In the genomic region with DNA sequence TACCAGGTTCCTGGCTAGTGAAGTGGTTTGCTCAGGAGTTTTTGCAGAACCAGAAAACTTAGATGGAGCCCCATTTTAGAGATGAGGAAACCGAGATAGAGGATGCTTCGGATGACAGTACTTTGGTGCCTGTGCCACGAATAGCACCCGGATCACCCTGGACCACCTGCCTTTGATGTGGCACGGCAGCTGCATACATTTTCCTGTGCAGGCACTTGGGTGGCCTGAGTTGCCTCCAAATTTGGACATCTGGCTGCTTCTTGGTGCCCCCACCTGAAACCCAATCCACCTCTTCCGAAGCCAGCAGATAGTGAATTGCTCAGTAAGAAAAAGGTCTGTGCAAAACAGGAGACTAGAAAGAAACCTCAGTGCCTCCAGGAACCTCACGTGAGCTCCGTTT, we compare ENCODE assay signal across 15 cellular contexts.
DNase-seq lines count a peak whose midpoint lies in the region; ATAC-seq and TF ChIP-seq lines count a peak whose summit lies in the region.
"Had no signal": no experiment of that assay in that cellular context is flagged by ENCODE, and none has a peak within 500 bp of the region (broad histone marks: within the 10 kb centered on the region; RNA-seq: fewer than 3 reads in every experiment).

No MANE protein-coding gene starts in this region.

- H3K36me3 ChIP-seq in thyroid gland: no peaks in the 10 kb centered on the region

- peaks cover 20 to 57% of the 10 kb centered on the region in 2 donors for H3K4me1 ChIP-seq in thyroid gland

- H3K27ac ChIP-seq in thyroid gland: peak overlapping the region in 2 of 3 donors; percentile 88 to 94

- CTCF ChIA-PET in activated naive CD4-positive, alpha-beta T cell treated with anti-CD3 and anti-CD28 coated beads, Interleukin-2, amount 10 ng/mL, durations not matched to agents 7 days and 5 days (lab: Charles Lee): interaction anchor here (0.6 to 1.4 kb wide), 2 partner anchors 60 to 1565 kb away, joined by 3 to 4 read pairs; no protein-coding TSS in a partner anchor
- CTCF ChIA-PET in MCF 10A (lab: Yijun Ruan, JAX): no interaction called here

- no peaks in the 10 kb centered on the region for H3K36me3 Mint-ChIP-seq in activated naive CD4-positive, alpha-beta T cell treated with anti-CD3 and anti-CD28 coated beads, Interleukin-2, amount 10 ng/mL, durations not matched to agents 7 days and 5 days
- H3K36me3 Mint-ChIP-seq in T-helper 17 cell (ENCODE audit: low read depth): no peaks in the 10 kb centered on the region
- H3K36me3 Mint-ChIP-seq in immature natural killer cell: no peaks in the 10 kb centered on the region
- no peaks in the 10 kb centered on the region for H3K36me3 Mint-ChIP-seq in MCF 10A (ENCODE audit: insufficient read depth, unreplicated experiment)

- TF ChIP-seq POLR2A in thyroid gland (IDR thresholded peaks at IDR 0.05): no peak

- peaks cover 90% of the 10 kb centered on the region for H3K4me1 Mint-ChIP-seq in activated naive CD4-positive, alpha-beta T cell treated with anti-CD3 and anti-CD28 coated beads, Interleukin-2, amount 10 ng/mL, durations not matched to agents 7 days and 5 days
- H3K4me1 Mint-ChIP-seq in T-helper 17 cell (peaks cover 71% of the 10 kb centered on the region), immature natural killer cell (peaks cover 87 to 95% of the 10 kb centered on the region in 2 donors), MCF 10A (ENCODE audit: insufficient read depth, unreplicated experiment) (no peaks in the 10 kb centered on the region)

- ATAC-seq in T-helper 17 cell (no peak), GM18867 (IDR thresholded peaks at IDR 0.05; ENCODE audit: unreplicated experiment) (no peak)
- ATAC-seq: HCT116, SK-N-SH treated with all-trans-retinoic acid at 6 μM for 48 hours had no signal

- WGBS in thyroid gland, 2 donors: 94 to 97% methylated on average over 8 of the region's 8 CpGs

- H3K27ac Mint-ChIP-seq in activated naive CD4-positive, alpha-beta T cell treated with anti-CD3 and anti-CD28 coated beads, Interleukin-2, amount 10 ng/mL, durations not matched to agents 7 days and 5 days: peak overlapping the region; percentile 83
- H3K27ac Mint-ChIP-seq in T-helper 17 cell: peak overlapping the region; percentile 98
- H3K27ac Mint-ChIP-seq in immature natural killer cell: peak overlapping the region in 5 of 6 donors; percentile 45 to 82 (median 70)
- no peak overlapping the region for H3K27ac Mint-ChIP-seq in MCF 10A (ENCODE audit: low read depth, unreplicated experiment)

- H3K9me3 Mint-ChIP-seq in activated naive CD4-positive, alpha-beta T cell treated with anti-CD3 and anti-CD28 coated beads, Interleukin-2, amount 10 ng/mL, durations not matched to agents 7 days and 5 days: no peaks in the 10 kb centered on the region
- H3K9me3 Mint-ChIP-seq in immature natural killer cell: no peaks in the 10 kb centered on the region
- peaks cover 7% of the 10 kb centered on the region for H3K9me3 Mint-ChIP-seq in MCF 10A (ENCODE audit: unreplicated experiment)

- H3K9me3 ChIP-seq in T-helper 17 cell (ENCODE audit: control insufficient read depth, low read length, poor library complexity, severe bottlenecking) (no peaks in the 10 kb centered on the region), thyroid gland (no peaks in the 10 kb centered on the region)

- intact Hi-C loops in thyroid gland (cut with DNase I) (loop anchor here (5.0 kb wide), 1 partner anchor 131 kb away; no protein-coding TSS in a partner anchor), MCF 10A (cut with micrococcal nuclease) (no loop called here)

- POLR2A ChIA-PET in MCF 10A (lab: Yijun Ruan, JAX): no interaction called here

- H3K27me3 ChIP-seq in thyroid gland: no peaks in the 10 kb centered on the region

- peak; percentile 40 for DNase-seq in activated naive CD4-positive, alpha-beta T cell treated with anti-CD3 and anti-CD28 coated beads, Interleukin-2, amount 10 ng/mL, durations not matched to agents 7 days and 5 days
- DNase-seq in activated naive CD4-positive, alpha-beta T cell treated with anti-CD3 and anti-CD28 coated beads, Interleukin-2, amount 50 U/mL, for 16 hours: no peak
- DNase-seq in T-helper 17 cell (no peak), immature natural killer cell (no peak), thyroid gland (no peak), MCF 10A (ENCODE audit: unreplicated experiment) (no peak), NCI-H446 treated with DMSO at 0.1 percent for 48 hours (lab: John Stamatoyannopoulos, UW) (no peak)
- DNase-seq: activated gamma-delta T cell; caudate nucleus; foreskin melanocyte; NCI-H1092 treated with DMSO at 0.1 percent for 48 hours; stimulated activated naive CD4-positive, alpha-beta T cell treated with Interleukin-2 at 50 U/mL for 16 hours had no signal

- BruUV-seq in MCF 10A (replicated peaks; lab: Mats Ljungman, UMichigan): no TSS peak

- TF ChIP-seq CTCF in thyroid gland (IDR thresholded peaks at IDR 0.05) (no peak), MCF 10A (IDR thresholded peaks at IDR 0.05; ENCODE audit: unreplicated experiment) (no peak)

- no peak overlapping the region for H3K4me3 ChIP-seq in thyroid gland (replicated peaks in 1 of 3)

- no peak overlapping the region for H3K4me3 Mint-ChIP-seq in activated naive CD4-positive, alpha-beta T cell treated with anti-CD3 and anti-CD28 coated beads, Interleukin-2, amount 10 ng/mL, durations not matched to agents 7 days and 5 days
- H3K4me3 Mint-ChIP-seq in T-helper 17 cell (peak overlapping the region; percentile 71), immature natural killer cell (peak overlapping the region; percentile 19 to 66 (median 35)), MCF 10A (ENCODE audit: unreplicated experiment) (no peak overlapping the region)

- peaks cover 4% of the 10 kb centered on the region for H3K27me3 Mint-ChIP-seq in activated naive CD4-positive, alpha-beta T cell treated with anti-CD3 and anti-CD28 coated beads, Interleukin-2, amount 10 ng/mL, durations not matched to agents 7 days and 5 days
- H3K27me3 Mint-ChIP-seq in T-helper 17 cell (no peaks in the 10 kb centered on the region), immature natural killer cell (ENCODE audit: low read depth in 3 of 3) (peaks cover 4 to 12% (median 6%) of the 10 kb centered on the region in 3 donors), MCF 10A (ENCODE audit: insufficient read depth, unreplicated experiment) (no peaks in the 10 kb centered on the region)

Comparison
In these comparisons a context has a peak if more than half of its experiments do, and no peak if none do; other contexts are left out.
1. H3K4me3 Mint-ChIP-seq: peak in T-helper 17 cell (single experiment) and immature natural killer cell (5 of 5); none in activated naive CD4-positive, alpha-beta T cell treated with anti-CD3 and anti-CD28 coated beads, Interleukin-2, amount 10 ng/mL, durations not matched to agents 7 days and 5 days (single experiment) and MCF 10A (single experiment).